ENCODE assay signal across 17 cellular contexts in genomic region chr4:15836362-15836761, GRCh38. TPM values are rescaled to one million over a fixed set of nuclear protein-coding genes. Genes with fewer than 3 reads are reported as not detected.
DNase-seq lines count a peak whose midpoint lies in the region; ATAC-seq, FAIRE-seq and TF ChIP-seq lines count a peak whose summit lies in the region.
"Had no signal": no experiment of that assay in that cellular context is flagged by ENCODE, and none has a peak within 500 bp of the region (broad histone marks: within the 10 kb centered on the region; RNA-seq: fewer than 3 reads in every experiment).

No MANE protein-coding gene starts in this region.

- CTCF ChIA-PET in PC-3 (lab: Charles Lee) = no interaction called here

- H3K27me3 ChIP-seq in GM23248 (replicated peaks; ENCODE audit: insufficient read depth) (peaks cover 13% of the 10 kb centered on the region), PC-3 (ENCODE audit: low read length) (no peaks in the 10 kb centered on the region), keratinocyte (ENCODE audit: control insufficient read depth, extremely low read depth, insufficient read depth, low read length) (no peaks in the 10 kb centered on the region)
- H3K27me3 ChIP-seq: sigmoid colon, upper lobe of left lung had no signal

- H3K9me1 ChIP-seq in keratinocyte (ENCODE audit: control insufficient read depth, extremely low read depth, insufficient read depth, low read length) = no peaks in the 10 kb centered on the region

- ATAC-seq in GM18909 (IDR thresholded peaks at IDR 0.05; ENCODE audit: poor library complexity, unreplicated experiment) (peak; percentile 48), PC-3 (peak; percentile 27)

- H3K9me3 ChIP-seq in GM23248 (ENCODE audit: low read depth) (no peaks in the 10 kb centered on the region), PC-3 (ENCODE audit: low read length) (no peaks in the 10 kb centered on the region), keratinocyte (ENCODE audit: control insufficient read depth, low read depth, low read length) (no peaks in the 10 kb centered on the region)
- H3K9me3 ChIP-seq: sigmoid colon, upper lobe of left lung had no signal

- H3K79me2 ChIP-seq in GM23248 (ENCODE audit: insufficient read depth) (no peaks in the 10 kb centered on the region), PC-3 (ENCODE audit: low read length) (no peaks in the 10 kb centered on the region), keratinocyte (ENCODE audit: control insufficient read depth, insufficient read depth, low read length) (no peaks in the 10 kb centered on the region)

- peaks cover 28 to 61% (median 32%) of the 10 kb centered on the region in 3 donors for H3K36me3 Mint-ChIP-seq in immature natural killer cell

- no peaks in the 10 kb centered on the region for H3K4me1 ChIP-seq in GM23248 (ENCODE audit: insufficient read depth)
- peaks cover 3% of the 10 kb centered on the region; the same call in 1 of the 2 replicates for H3K4me1 ChIP-seq in PC-3 (ENCODE audit: insufficient read depth, low read length)
- peaks cover 7% of the 10 kb centered on the region for H3K4me1 ChIP-seq in keratinocyte (ENCODE audit: control insufficient read depth, extremely low read depth, insufficient read depth, low read length)
- H3K4me1 ChIP-seq: sigmoid colon, upper lobe of left lung had no signal

- H3K27ac ChIP-seq in GM23248 (no peak overlapping the region), PC-3 (ENCODE audit: low read length) (0 out of 2 replicates have a peak overlapping the region, but pooled peaks have one; percentile 17), keratinocyte (ENCODE audit: control insufficient read depth, insufficient read depth, low read length) (no peak overlapping the region)
- H3K27ac ChIP-seq: C4-2B, sigmoid colon, upper lobe of left lung had no signal

- in situ Hi-C loops in GM23248 (cut with MboI) = no loop called here

- intact Hi-C loops in PC-3 (cut with micrococcal nuclease) = no loop called here

- H3K4me3 ChIP-seq in GM23248 (no peak overlapping the region), PC-3 (ENCODE audit: low read length) (no peak overlapping the region), keratinocyte (ENCODE audit: control insufficient read depth in 2 of 3, extremely low read depth in 1 of 3, insufficient read depth in 2 of 3, low read depth in 1 of 3, low read length in 3 of 3) (no peak overlapping the region)
- H3K4me3 ChIP-seq: sigmoid colon, upper lobe of left lung had no signal

- H3F3A ChIP-seq in GM23248 (ENCODE audit: insufficient read depth) (no peaks in the 10 kb centered on the region), PC-3 (ENCODE audit: low read length, unreplicated experiment) (no peaks in the 10 kb centered on the region)

- peak overlapping the region in 3 of 6 donors; percentile 3 to 20 (median 8) for H3K27ac Mint-ChIP-seq in immature natural killer cell
- H3K27ac Mint-ChIP-seq: activated T-helper 2 cell treated with anti-CD3 and anti-CD28 coated beads, Interferon-gamma antibody, Interleukin-2, Interleukin-4, amounts not matched to agents 10 μg/mL and 5 μg/mL and 100 μg/mL, durations not matched to agents 14 hours and 24 hours and 36 hours; T-helper 1 cell treated with Interleukin-12 subunit alpha and Interleukin-12 subunit beta and Interleukin-4 antibody, amounts not matched to agents 30 μg/mL and 1 μg/mL, for 36 hours had no signal

- no peaks in the 10 kb centered on the region for H3K9me3 Mint-ChIP-seq in immature natural killer cell

- no TSS peak for BruUV-seq in PC-3 (replicated peaks; lab: Mats Ljungman, UMichigan)

- dilution Hi-C loops in keratinocyte (cut with MboI; ENCODE audit: extremely low pct_ligation_motif_present, low sequenced_read_pairs) = no loop called here

- H3K4me3 Mint-ChIP-seq in immature natural killer cell = no peak overlapping the region
- H3K4me3 Mint-ChIP-seq: T-helper 1 cell treated with Interleukin-12 subunit alpha and Interleukin-12 subunit beta and Interleukin-4 antibody, amounts not matched to agents 30 μg/mL and 1 μg/mL, for 36 hours had no signal

- H3K36me3 ChIP-seq in GM23248 (ENCODE audit: low read depth) (no peaks in the 10 kb centered on the region), PC-3 (ENCODE audit: low read depth, low read length) (no peaks in the 10 kb centered on the region), keratinocyte (ENCODE audit: control insufficient read depth in 2 of 2, extremely low read depth in 1 of 2, insufficient read depth in 2 of 2, low read length in 2 of 2) (no peaks in the 10 kb centered on the region)
- H3K36me3 ChIP-seq: sigmoid colon, upper lobe of left lung had no signal

- no peaks in the 10 kb centered on the region for H4K20me1 ChIP-seq in GM23248 (ENCODE audit: insufficient read depth)
- no peaks in the 10 kb centered on the region for H4K20me1 ChIP-seq in PC-3 (ENCODE audit: low read length)
- no peaks in the 10 kb centered on the region for H4K20me1 ChIP-seq in keratinocyte (ENCODE audit: control insufficient read depth, extremely low read depth, insufficient read depth, low read length)

- TF ChIP-seq CTCF in PC-3 (conservative IDR thresholded peaks at IDR 0.05; ENCODE audit: low read depth, low read length) (no peak), keratinocyte (optimal IDR thresholded peaks at IDR 0.05 in 1 of 3, IDR thresholded peaks at IDR 0.05 in 1 of 3, conservative IDR thresholded peaks at IDR 0.05 in 1 of 3; ENCODE audit: extremely low read depth in 1 of 3, insufficient read depth in 2 of 3, low read length in 3 of 3) (no peak)

- H3K4me2 ChIP-seq in GM23248 (ENCODE audit: unreplicated experiment) (no peak overlapping the region), PC-3 (ENCODE audit: low read length) (no peak overlapping the region), keratinocyte (ENCODE audit: control insufficient read depth, extremely low read depth, insufficient read depth, low read depth, low read length) (no peak overlapping the region)

- no peak overlapping the region for H2AFZ ChIP-seq in GM23248
- no peak overlapping the region for H2AFZ ChIP-seq in PC-3 (ENCODE audit: low read length)
- H2AFZ ChIP-seq in keratinocyte (ENCODE audit: control insufficient read depth, low read length) = no peak overlapping the region

- H3K9me2 ChIP-seq in GM23248 (ENCODE audit: insufficient read depth) = no peaks in the 10 kb centered on the region
- no peaks in the 10 kb centered on the region for H3K9me2 ChIP-seq in PC-3 (replicated peaks; ENCODE audit: low read length)

- DNase-seq in GM23248 (peak; percentile 7), PC-3 (peak; percentile 71), keratinocyte (ENCODE audit: low read depth, low spot score) (no peak), midbrain (lab: John Stamatoyannopoulos, UW) (no peak), GM19240 (ENCODE audit: insufficient read length, low spot score) (no peak), immature natural killer cell (no peak)
- DNase-seq: activated CD4-positive, alpha-beta T cell treated with anti-CD3 and anti-CD28 coated beads for 48 hours; NCI-H82; RPMI8226; sigmoid colon; stimulated activated CD4-positive, alpha-beta T cell treated with anti-CD3 and anti-CD28 coated beads, Interleukin-2, amount 100 ng/mL, for 48 hours; upper lobe of left lung had no signal

- FAIRE-seq in keratinocyte (lab: Jason Lieb, UNC) = peak; percentile 79
- FAIRE-seq: GM12891 had no signal

- peaks cover 28 to 35% of the 10 kb centered on the region in 2 donors for H3K4me1 Mint-ChIP-seq in immature natural killer cell

- no peak overlapping the region for H3K9ac ChIP-seq in GM23248
- H3K9ac ChIP-seq in PC-3 (ENCODE audit: low read length) = no peak overlapping the region
- H3K9ac ChIP-seq in keratinocyte (ENCODE audit: control insufficient read depth, extremely low read depth, insufficient read depth, low read length) = no peak overlapping the region

- H3K27me3 Mint-ChIP-seq in immature natural killer cell (ENCODE audit: low read depth in 3 of 3) = peaks cover 0 to 1% (median 0%) of the 10 kb centered on the region in 3 donors

- POLR2A ChIA-PET in PC-3 (lab: Charles Lee; ENCODE audit: unreplicated experiment) = interaction anchor here (0.6 kb wide), 1 partner anchor 17 kb away, joined by 7 read pairs; no protein-coding TSS in a partner anchor

RNA-seq across cellular contexts. Expression of gene CD38, which starts 58.2 kb away (rescaled TPM):
- not detected in 2 replicates for total RNA-seq in GM23248 (2014; rRNA removed; shearing (Covaris generic))
- not detected in 2 replicates for polyA plus RNA-seq in GM23248 (2016; fragmentation: Nextera tagmentation; extraction: Ambion mirVana)
- not detected in 2 replicates for total RNA-seq in PC-3 (2014; rRNA removed)
- polyA plus RNA-seq in keratinocyte = 0.02 to 0.08 TPM (median 0.05 TPM) in 3 replicates
- polyA plus RNA-seq in keratinocyte (2011; ENCODE audit: low read depth) = not detected
- polyA plus RNA-seq in keratinocyte (2011; cell fraction: cytosol; rRNA removed) = 0.04 and 0.19 TPM in 2 replicates
- polyA plus RNA-seq in keratinocyte (2011; cell fraction: nucleus; rRNA removed) = 0.06 and 0.07 TPM in 2 replicates
- not detected in 2 replicates for polyA plus RNA-seq in keratinocyte (2012; ENCODE audit: low replicate concordance)
- polyA minus RNA-seq in keratinocyte = 0.10 TPM in 1 of 3 replicates, not detected in the others
- not detected for polyA minus RNA-seq in keratinocyte (2011; cell fraction: cytosol; rRNA and poly(A)+ RNA removed)
- polyA minus RNA-seq in keratinocyte (2011; cell fraction: nucleus; rRNA and poly(A)+ RNA removed) = not detected in 2 replicates
- 100 to 1,000 TPM in 1 of 3 donors, 10 to 100 TPM in 2; 33.4 to 133 (median 60.9) TPM for polyA plus RNA-seq in immature natural killer cell

Comparison
In these comparisons a context has a peak if more than half of its experiments do, and no peak if none do; other contexts are left out.
1. DNase-seq: peak in GM23248 (single experiment) and PC-3 (single experiment); none in keratinocyte (single experiment), midbrain (single experiment), GM19240 (single experiment) and immature natural killer cell (0 of 3).
2. RNA of gene CD38, which starts 58.2 kb away (polyA plus RNA-seq): 33.4 to 133 TPM in immature natural killer cell; 0.02 to 0.19 TPM in keratinocyte and not detected in GM23248; every median in the first group is over 10 times any median in the second.